9 cellular contexts compared by ENCODE assay signal in genomic region chr22:39622881-39623367, GRCh38. TPM values are rescaled to one million over a fixed set of nuclear protein-coding genes. Genes with fewer than 3 reads are reported as not detected.
DNase-seq lines count a peak whose midpoint lies in the region; ATAC-seq and TF ChIP-seq lines count a peak whose summit lies in the region.
"Had no signal": no experiment of that assay in that cellular context is flagged by ENCODE, and none has a peak within 500 bp of the region (broad histone marks: within the 10 kb centered on the region; RNA-seq: fewer than 3 reads in every experiment).

No MANE protein-coding gene starts in this region.

- H3K27me3 Mint-ChIP-seq in activated T-cell treated with anti-CD3 and anti-CD28 coated beads, Interleukin-2, amount 50 U/mL, for 24 hours = peaks cover 9% of the 10 kb centered on the region

- H3K9me3 ChIP-seq in DND-41 (ENCODE audit: insufficient read depth, low read length, severe bottlenecking) (no peaks in the 10 kb centered on the region), gastroesophageal sphincter (no peaks in the 10 kb centered on the region)

- no peaks in the 10 kb centered on the region for H3K79me2 ChIP-seq in DND-41 (ENCODE audit: insufficient read depth, low read length)

- TF ChIP-seq POLR2A in gastroesophageal sphincter (IDR thresholded peaks at IDR 0.05) = no peak

- no peaks in the 10 kb centered on the region for H3K9me3 Mint-ChIP-seq in activated T-cell treated with anti-CD3 and anti-CD28 coated beads, Interleukin-2, amount 50 U/mL, for 24 hours

- DNase-seq in DND-41 (peak; percentile 56), NCI-H460 (ENCODE audit: extremely low read depth, low read depth) (peak; percentile 24), sciatic nerve (ENCODE audit: low spot score) (peak; percentile 79)
- peak; percentile 81 for DNase-seq in activated T-cell treated with anti-CD3 and anti-CD28 coated beads, Interleukin-2, amount 50 U/mL, for 24 hours

- H3K27me3 ChIP-seq in DND-41 (ENCODE audit: insufficient read depth, low read length, poor library complexity) = no peaks in the 10 kb centered on the region
- peaks cover 99% of the 10 kb centered on the region for H3K27me3 ChIP-seq in gastroesophageal sphincter

- no peaks in the 10 kb centered on the region for H3K36me3 Mint-ChIP-seq in activated T-cell treated with anti-CD3 and anti-CD28 coated beads, Interleukin-2, amount 50 U/mL, for 24 hours (ENCODE audit: low read depth)

- no peak overlapping the region for H3K4me3 Mint-ChIP-seq in activated T-cell treated with anti-CD3 and anti-CD28 coated beads, Interleukin-2, amount 50 U/mL, for 24 hours

- no peak overlapping the region for H2AFZ ChIP-seq in DND-41 (ENCODE audit: low read depth, low read length)

- peaks cover 4% of the 10 kb centered on the region for H3K4me1 Mint-ChIP-seq in activated T-cell treated with anti-CD3 and anti-CD28 coated beads, Interleukin-2, amount 50 U/mL, for 24 hours (ENCODE audit: low read depth)

- H3K4me1 ChIP-seq in DND-41 (ENCODE audit: insufficient read depth, low read length) (peaks cover 6% of the 10 kb centered on the region), gastroesophageal sphincter (no peaks in the 10 kb centered on the region)

- H3K27ac Mint-ChIP-seq in activated T-cell treated with anti-CD3 and anti-CD28 coated beads, Interleukin-2, amount 50 U/mL, for 24 hours = no peak overlapping the region

- no peak for TF ChIP-seq EP300 in gastroesophageal sphincter (IDR thresholded peaks at IDR 0.05)

- H3K27ac ChIP-seq in DND-41 (ENCODE audit: low read length) = no peak overlapping the region
- no peak overlapping the region for H3K27ac ChIP-seq in gastroesophageal sphincter

- intact Hi-C loops in sciatic nerve (cut with DNase I) = loop anchor here (10.0 kb wide), 1 partner anchor 402 kb away; no protein-coding TSS in a partner anchor

- H3K36me3 ChIP-seq in DND-41 (ENCODE audit: insufficient read depth, low read length) (no peaks in the 10 kb centered on the region), gastroesophageal sphincter (no peaks in the 10 kb centered on the region)

- no peak overlapping the region for H3K9ac ChIP-seq in DND-41 (ENCODE audit: low read depth, low read length)

- ATAC-seq in DND-41 (ENCODE audit: insufficient read depth, low read depth) (peak; percentile 68), gastroesophageal sphincter (no peak), sciatic nerve (peak; percentile 65), HG03439 (IDR thresholded peaks at IDR 0.05; ENCODE audit: unreplicated experiment) (no peak), HG02840 (IDR thresholded peaks at IDR 0.05; ENCODE audit: low FRiP score, unreplicated experiment) (no peak), GM18861 (IDR thresholded peaks at IDR 0.05; ENCODE audit: unreplicated experiment) (no peak)

- peak; percentile 79 for TF ChIP-seq CTCF in DND-41 (IDR thresholded peaks at IDR 0.05; ENCODE audit: borderline replicate concordance, extremely low read depth, low read length, poor library complexity, severe bottlenecking)
- TF ChIP-seq CTCF in gastroesophageal sphincter (IDR thresholded peaks at IDR 0.05) = peak in 3 of 4 experiments; percentile 31 to 53 (median 37)

- no peak overlapping the region for H3K4me2 ChIP-seq in DND-41 (ENCODE audit: insufficient read depth, low read length)

- H3K4me3 ChIP-seq in DND-41 (ENCODE audit: low read depth in 1 of 2, low read length in 2 of 2) (no peak overlapping the region), gastroesophageal sphincter (no peak overlapping the region)

- 26 to 39% methylated on average over 5 to 10 of the region's 17 CpGs for WGBS in gastroesophageal sphincter (ENCODE audit: low coverage in 1 of 2), 2 donors

- no peaks in the 10 kb centered on the region; the same call in 1 of the 2 replicates for H4K20me1 ChIP-seq in DND-41 (ENCODE audit: insufficient read depth, low read length)

RNA-seq across cellular contexts. Expression of gene CACNA1I, which starts 52.4 kb away (rescaled TPM):
- 0.05 TPM in 1 of 2 replicates, not detected in the other for total RNA-seq in NCI-H460 (2014; rRNA removed; shearing (Covaris generic))
- 0.01 and 0.02 TPM in 2 replicates for polyA plus RNA-seq in NCI-H460 (2014; cell fraction: nucleus; rRNA removed)
- total RNA-seq in gastroesophageal sphincter (under 1 TPM; 0.04 to 0.54 (median 0.11) TPM), sciatic nerve (0.40 TPM)
- total RNA-seq: skeletal muscle tissue had no signal

Comparison
In these comparisons a context has a peak if more than half of its experiments do, and no peak if none do; other contexts are left out.
1. ATAC-seq: peak in DND-41 (single experiment) and sciatic nerve (single experiment); none in gastroesophageal sphincter (single experiment), HG03439 (single experiment), HG02840 (single experiment) and GM18861 (single experiment).
2. DNase-seq: peak in every context shown above with its lines; median percentile 81 in activated T-cell treated with anti-CD3 and anti-CD28 coated beads, Interleukin-2, amount 50 U/mL, for 24 hours; 79 in sciatic nerve; 56 in DND-41; 24 in NCI-H460.